In genomic region chr2:209425082-209426071, GRCh38 we compare ENCODE assay signal across 8 cellular contexts. TPM values are rescaled to one million over a fixed set of nuclear protein-coding genes. Genes with fewer than 3 reads are reported as not detected.
A peak's percentile ranks its signal among the peaks of the same experiment; 100 is the strongest.
DNase-seq lines count a peak whose midpoint lies in the region; TF ChIP-seq lines count a peak whose summit lies in the region.

No MANE protein-coding gene starts in this region.

- no peak overlapping the region for H2BK5ac ChIP-seq in trophoblast cell (ENCODE audit: low read depth, low read length, poor library complexity)

- H3K4me1 ChIP-seq in trophoblast cell (ENCODE audit: control insufficient read depth in 1 of 2, insufficient read depth in 2 of 2, low read length in 2 of 2), result peaks cover 0 to 3% of the 10 kb centered on the region in 2 experiments

- H2AK5ac ChIP-seq in trophoblast cell (ENCODE audit: low read length), result no peak overlapping the region

- H3K79me1 ChIP-seq in trophoblast cell (ENCODE audit: low read length), result peaks cover 3% of the 10 kb centered on the region

- DNase-seq in DMS153 (lab: John Stamatoyannopoulos, UW) (peak; percentile 61), GM20000 (ENCODE audit: low spot score) (peak; percentile 44), MV-4-11 (lab: John Stamatoyannopoulos, UW) (peak; percentile 16), SK-N-DZ (ENCODE audit: low spot score) (peak; percentile 31), fibroblast of the aortic adventitia (ENCODE audit: low read depth) (peak; percentile 76), trophoblast cell (peak; percentile 33 to 73), cortex of kidney (lab: John Stamatoyannopoulos, UW) (no peak)
- DNase-seq in activated CD8-positive, alpha-beta memory T cell treated with anti-CD3 and anti-CD28 coated beads, Interleukin-2, amount 50 U/mL, for 48 hours, result no peak

- no CpG with 5 or more reads among the region's 7 CpGs for WGBS in trophoblast cell (ENCODE audit: extremely low coverage, insufficient coverage, insufficient read length)

- H4K91ac ChIP-seq in trophoblast cell (ENCODE audit: low read depth, low read length), result no peak overlapping the region

- no peak overlapping the region for H3K18ac ChIP-seq in trophoblast cell (ENCODE audit: low read length)

- H3K14ac ChIP-seq in trophoblast cell (ENCODE audit: low read length), result no peak overlapping the region

- H3K4me3 ChIP-seq in fibroblast of the aortic adventitia (ENCODE audit: low read depth, low read length), result peak overlapping the region; percentile 89
- no peak overlapping the region for H3K4me3 ChIP-seq in trophoblast cell (ENCODE audit: low read depth, low read length)

- H2BK120ac ChIP-seq in trophoblast cell (ENCODE audit: insufficient read depth, low read length, poor library complexity), result no peak overlapping the region

- no peak for TF ChIP-seq CTCF in GM20000 (IDR thresholded peaks at IDR 0.05; ENCODE audit: extremely low read depth, missing control alignments)
- TF ChIP-seq CTCF in fibroblast of the aortic adventitia (IDR thresholded peaks at IDR 0.05; ENCODE audit: insufficient read depth, low read length), result peak; percentile 75

- H3K27me3 ChIP-seq in trophoblast cell (ENCODE audit: insufficient read depth, low read length), result no peaks in the 10 kb centered on the region

- H3K9me3 ChIP-seq in trophoblast cell (ENCODE audit: insufficient read depth, low read depth, low read length), result peaks cover 1% of the 10 kb centered on the region

- no peak overlapping the region for H2AFZ ChIP-seq in trophoblast cell (ENCODE audit: insufficient read depth, low read length, poor library complexity)

- no peak overlapping the region for H3K9ac ChIP-seq in trophoblast cell (ENCODE audit: low read length)

- no peaks in the 10 kb centered on the region for H3K36me3 ChIP-seq in trophoblast cell (ENCODE audit: control insufficient read depth in 1 of 2, insufficient read depth in 2 of 2, low read length in 2 of 2)

- no peak overlapping the region for H4K8ac ChIP-seq in trophoblast cell (ENCODE audit: low read depth, low read length)

- no peak overlapping the region for H4K12ac ChIP-seq in trophoblast cell (ENCODE audit: low read depth, low read length)

- peaks cover 2% of the 10 kb centered on the region for H3K79me2 ChIP-seq in trophoblast cell (ENCODE audit: control insufficient read depth, insufficient read depth, low read length, poor library complexity)

- H3K4ac ChIP-seq in trophoblast cell (ENCODE audit: low read depth, low read length), result no peak overlapping the region

- H2BK12ac ChIP-seq in trophoblast cell (ENCODE audit: low read length), result no peak overlapping the region

- peak overlapping the region; percentile 77 for H3K4me2 ChIP-seq in trophoblast cell (ENCODE audit: low read length)

- no peak overlapping the region for H3K27ac ChIP-seq in trophoblast cell (ENCODE audit: low read depth, low read length)

- no peak overlapping the region for H3K23ac ChIP-seq in trophoblast cell (ENCODE audit: low read length)

RNA-seq across cellular contexts. Expression of gene MAP2, which starts 1.5 kb away (rescaled TPM):
- polyA plus RNA-seq in SK-N-DZ (2014; cell fraction: cytosol; rRNA removed), result 40.1 and 44.4 TPM in 2 replicates
- 32.0 and 37.0 TPM in 2 replicates for polyA plus RNA-seq in SK-N-DZ (2014; cell fraction: nucleus; rRNA removed)
- total RNA-seq in fibroblast of the aortic adventitia (ENCODE audit: low replicate concordance), result 2.1 and 26.5 TPM in 2 replicates
- polyA plus RNA-seq in trophoblast cell (2013), result 3.6 and 3.9 TPM in 2 replicates

Comparison
In these comparisons a context has a peak if more than half of its experiments do, and no peak if none do; other contexts are left out.
1. DNase-seq: peak in DMS153 (single experiment), GM20000 (single experiment), MV-4-11 (single experiment), SK-N-DZ (single experiment), fibroblast of the aortic adventitia (single experiment) and trophoblast cell (2 of 2); none in activated CD8-positive, alpha-beta memory T cell treated with anti-CD3 and anti-CD28 coated beads, Interleukin-2, amount 50 U/mL, for 48 hours (single experiment) and cortex of kidney (single experiment).